ENCODE assay signal across 14 cellular contexts in the genomic region with DNA sequence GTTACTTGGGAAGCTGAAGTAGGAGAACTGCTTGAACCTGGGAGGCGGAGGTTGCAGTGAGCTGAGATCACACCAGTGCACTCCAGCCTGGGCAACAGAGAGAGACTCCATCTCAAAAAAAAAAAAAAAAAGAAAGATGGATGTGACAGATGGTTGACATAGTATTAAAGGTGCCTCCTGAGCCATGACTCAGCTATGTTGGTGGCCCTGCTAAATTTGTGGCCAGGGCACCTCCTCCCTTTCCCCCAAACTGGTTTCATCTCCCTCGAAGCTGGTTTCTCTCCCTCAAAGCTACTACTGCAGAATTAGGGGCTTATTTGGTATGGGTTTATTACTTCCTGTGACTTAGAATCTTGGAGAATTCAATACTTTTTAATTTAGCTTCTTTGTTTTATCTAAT. TPM values are rescaled to one million over a fixed set of nuclear protein-coding genes. Genes with fewer than 3 reads are reported as not detected.
"Had no signal": no experiment of that assay in that cellular context is flagged by ENCODE, and none has a peak within 500 bp of the region (broad histone marks: within the 10 kb centered on the region; RNA-seq: fewer than 3 reads in every experiment).

No MANE protein-coding gene starts in this region.

- H3K9me3 ChIP-seq: esophagus squamous epithelium, transverse colon had no signal

- H3K27me3 Mint-ChIP-seq: activated CD4-positive, alpha-beta T cell treated with anti-CD3 and anti-CD28 coated beads, Interleukin-2, amount 10 ng/mL, durations not matched to agents 24 days and 14 days; naive B cell had no signal

- ATAC-seq: left colon had no signal

- H3K27ac ChIP-seq: cardiac muscle cell, skin epidermis, transverse colon had no signal

- H3K9me3 Mint-ChIP-seq: activated CD4-positive, alpha-beta T cell treated with anti-CD3 and anti-CD28 coated beads, Interleukin-2, amount 10 ng/mL, durations not matched to agents 24 days and 14 days; immature natural killer cell; naive B cell had no signal

- DNase-seq: activated CD4-positive, alpha-beta T cell treated with anti-CD3 and anti-CD28 coated beads, Interleukin-2, amount 10 ng/mL, durations not matched to agents 24 days and 14 days; activated naive CD4-positive, alpha-beta T cell; esophagus squamous epithelium; foreskin fibroblast; immature natural killer cell; left colon; midbrain; naive B cell; substantia nigra; T1000; transverse colon had no signal

- H3K36me3 ChIP-seq: cardiac muscle cell, esophagus squamous epithelium had no signal

- H3K4me3 Mint-ChIP-seq: activated CD4-positive, alpha-beta T cell treated with anti-CD3 and anti-CD28 coated beads, Interleukin-2, amount 10 ng/mL, durations not matched to agents 24 days and 14 days; immature natural killer cell; naive B cell had no signal

- H3K27me3 ChIP-seq: cardiac muscle cell, esophagus squamous epithelium, transverse colon had no signal

- H3K27ac Mint-ChIP-seq: activated CD4-positive, alpha-beta T cell treated with anti-CD3 and anti-CD28 coated beads, Interleukin-2, amount 10 ng/mL, durations not matched to agents 24 days and 14 days; immature natural killer cell had no signal

- H3K4me3 ChIP-seq: cardiac muscle cell, esophagus squamous epithelium, lung, skin epidermis, transverse colon had no signal

RNA-seq across cellular contexts. Expression of gene PIH1D2, which starts 44.4 kb away (rescaled TPM):
- polyA plus RNA-seq: immature natural killer cell had no signal
